12 cellular contexts compared by ENCODE assay signal in genomic region chr15:64224508-64224907, GRCh38.
A peak's percentile ranks its signal among the peaks of the same experiment; 100 is the strongest.
DNase-seq lines count a peak whose midpoint lies in the region; ATAC-seq, FAIRE-seq and TF ChIP-seq lines count a peak whose summit lies in the region.
"Had no signal": no experiment of that assay in that cellular context is flagged by ENCODE, and none has a peak within 500 bp of the region (broad histone marks: within the 10 kb centered on the region; RNA-seq: fewer than 3 reads in every experiment).

No MANE protein-coding gene starts in this region.

- H3K27ac ChIP-seq in endothelial cell of umbilical vein (ENCODE audit: insufficient read depth, low read depth, low read length) = no peak overlapping the region
- no peak overlapping the region for H3K27ac ChIP-seq in prostate gland
- H3K27ac ChIP-seq: right lobe of liver had no signal

- H3K4me1 Mint-ChIP-seq in effector memory CD8-positive, alpha-beta T cell (ENCODE audit: low read depth in 2 of 2) = peaks cover 6 to 20% of the 10 kb centered on the region in 2 donors

- H3K4me3 ChIP-seq in endothelial cell of umbilical vein (replicated peaks in 1 of 3; ENCODE audit: insufficient read depth in 1 of 3, low read depth in 1 of 3, low read length in 3 of 3) (no peak overlapping the region), prostate gland (no peak overlapping the region)
- H3K4me3 ChIP-seq: right lobe of liver had no signal

- peaks cover 2% of the 10 kb centered on the region for H3K79me2 ChIP-seq in endothelial cell of umbilical vein (ENCODE audit: control insufficient read depth, insufficient read depth, low read length)

- POLR2A ChIA-PET in endothelial cell of umbilical vein (lab: Charles Lee) = no interaction called here

- TF ChIP-seq CTCF in endothelial cell of umbilical vein (IDR thresholded peaks at IDR 0.05; ENCODE audit: extremely low read depth in 1 of 2, insufficient read depth in 1 of 2, low read depth in 1 of 2, low read length in 2 of 2) (no peak), prostate gland (IDR thresholded peaks at IDR 0.05) (no peak)

- H3K9me3 Mint-ChIP-seq in effector memory CD8-positive, alpha-beta T cell = no peaks in the 10 kb centered on the region

- H3K27me3 Mint-ChIP-seq in effector memory CD8-positive, alpha-beta T cell = no peaks in the 10 kb centered on the region

- H3K36me3 ChIP-seq in endothelial cell of umbilical vein (ENCODE audit: control insufficient read depth in 2 of 2, extremely low read depth in 1 of 2, insufficient read depth in 2 of 2, low read length in 2 of 2) (no peaks in the 10 kb centered on the region), prostate gland (no peaks in the 10 kb centered on the region)
- H3K36me3 ChIP-seq: right lobe of liver had no signal

- no TSS peak for BruUV-seq in endothelial cell of umbilical vein (replicated peaks; lab: Mats Ljungman, UMichigan)

- DNase-seq in GM04503 (ENCODE audit: low read depth) = peak; percentile 32
- DNase-seq in NCI-H2227 (lab: John Stamatoyannopoulos, UW; ENCODE audit: unreplicated experiment) = peak; percentile 28
- DNase-seq in endothelial cell of umbilical vein (ENCODE audit: low read depth, low spot score) = peak; percentile 61
- DNase-seq in prostate gland (ENCODE audit: low spot score) = peak; percentile 46
- no peak for DNase-seq in SK-N-DZ (ENCODE audit: low spot score)
- DNase-seq in effector memory CD8-positive, alpha-beta T cell = no peak
- DNase-seq: activated CD4-positive, alpha-beta T cell treated with anti-CD3 and anti-CD28 coated beads for 4 hours; amniotic stem cell; right lobe of liver; stimulated activated naive CD8-positive, alpha-beta T cell treated with anti-CD3 and anti-CD28 coated beads, Interleukin-15, Interleukin-2, amounts not matched to agents 100 U/mL and 50 U/mL, for 24 hours had no signal

- 28% methylated on average over 2 of the region's 2 CpGs for WGBS in prostate gland

- ATAC-seq in HG03565 (IDR thresholded peaks at IDR 0.05; ENCODE audit: unreplicated experiment) = no peak
- ATAC-seq in effector memory CD8-positive, alpha-beta T cell (replicated peaks) = no peak
- ATAC-seq in GM21825 (IDR thresholded peaks at IDR 0.05; ENCODE audit: unreplicated experiment) = no peak
- ATAC-seq: stimulated activated naive CD8-positive, alpha-beta T cell treated with anti-CD3 and anti-CD28 coated beads, Interleukin-15, Interleukin-2, amounts not matched to agents 100 U/mL and 50 U/mL, for 24 hours had no signal

- peaks cover 3% of the 10 kb centered on the region for H3K36me3 Mint-ChIP-seq in effector memory CD8-positive, alpha-beta T cell (ENCODE audit: insufficient read depth)

- intact Hi-C loops in endothelial cell of umbilical vein (cut with micrococcal nuclease) = no loop called here
- intact Hi-C loops in prostate gland (cut with DNase I) = no loop called here

- H3K9me1 ChIP-seq in endothelial cell of umbilical vein (replicated peaks; ENCODE audit: control insufficient read depth, extremely low read depth, insufficient read depth, low read length) = no peaks in the 10 kb centered on the region

- no peaks in the 10 kb centered on the region for H3K27me3 ChIP-seq in endothelial cell of umbilical vein (ENCODE audit: control insufficient read depth in 2 of 2, insufficient read depth in 2 of 2, low read length in 2 of 2)
- H3K27me3 ChIP-seq in prostate gland (replicated peaks; ENCODE audit: insufficient read depth) = no peaks in the 10 kb centered on the region
- H3K27me3 ChIP-seq: right lobe of liver had no signal

- FAIRE-seq in endothelial cell of umbilical vein (lab: Jason Lieb, UNC) = no peak

- peak overlapping the region in 1 of 2 donors; percentile 77 for H3K27ac Mint-ChIP-seq in effector memory CD8-positive, alpha-beta T cell

- H3K4me1 ChIP-seq in endothelial cell of umbilical vein (ENCODE audit: control insufficient read depth, extremely low read depth, insufficient read depth, low read length) = no peaks in the 10 kb centered on the region
- H3K4me1 ChIP-seq in prostate gland (replicated peaks) = no peaks in the 10 kb centered on the region

- dilution Hi-C loops in endothelial cell of umbilical vein (cut with MboI; ENCODE audit: extremely low pct_ligation_motif_present, low sequenced_read_pairs) = no loop called here

- H3K4me2 ChIP-seq in endothelial cell of umbilical vein (ENCODE audit: insufficient read depth, low read length) = no peak overlapping the region

- H3K9me3 ChIP-seq in endothelial cell of umbilical vein (replicated peaks; ENCODE audit: control insufficient read depth, insufficient read depth, low read length) (no peaks in the 10 kb centered on the region), prostate gland (no peaks in the 10 kb centered on the region)
- H3K9me3 ChIP-seq: right lobe of liver had no signal

- H3K4me3 Mint-ChIP-seq in effector memory CD8-positive, alpha-beta T cell = no peak overlapping the region

- CTCF ChIA-PET in endothelial cell of umbilical vein (lab: Charles Lee) = interaction anchor here (1.4 kb wide), 1 partner anchor 132 kb away, joined by 4 read pairs; the partner anchor contains the start of gene CSNK1G1

- no peak overlapping the region for H3K9ac ChIP-seq in endothelial cell of umbilical vein (replicated peaks; ENCODE audit: extremely low read depth, insufficient read depth, low read length)

- TF ChIP-seq POLR2A in endothelial cell of umbilical vein (IDR thresholded peaks at IDR 0.05; ENCODE audit: low read depth, low read length) (no peak), prostate gland (IDR thresholded peaks at IDR 0.05) (no peak)

- no peak overlapping the region for H2AFZ ChIP-seq in endothelial cell of umbilical vein (ENCODE audit: low read depth, low read length)

- no peaks in the 10 kb centered on the region for H4K20me1 ChIP-seq in endothelial cell of umbilical vein (replicated peaks; ENCODE audit: control insufficient read depth, extremely low read depth, insufficient read depth, low read length)

TF ChIP-seq in endothelial cell of umbilical vein, 7 proteins besides CTCF, POLR2A, EP300 and RAD21:
- no peak for TF ChIP-seq GATA2 (IDR thresholded peaks at IDR 0.05; ENCODE audit: insufficient read depth, insufficient read length, low read depth, low read length)
- TF ChIP-seq POLR2AphosphoS5 (IDR thresholded peaks at IDR 0.05; ENCODE audit: insufficient read depth, low read depth, low read length) = no peak
- TF ChIP-seq EZH2 (IDR thresholded peaks at IDR 0.05; ENCODE audit: borderline replicate concordance, low read depth, low read length, severe bottlenecking) = no peak
- TF ChIP-seq JUN (IDR thresholded peaks at IDR 0.05; ENCODE audit: borderline replicate concordance, insufficient read depth, insufficient read length, low read depth) = no peak
- no peak for TF ChIP-seq FOS (IDR thresholded peaks at IDR 0.05; ENCODE audit: borderline replicate concordance, insufficient read depth, low read length)
- TF ChIP-seq MYC (IDR thresholded peaks at IDR 0.05; ENCODE audit: low read depth, low read length) = no peak
- no peak for TF ChIP-seq MAX (IDR thresholded peaks at IDR 0.05; ENCODE audit: insufficient read depth, insufficient read length)

Comparison
In these comparisons a context has a peak if more than half of its experiments do, and no peak if none do; other contexts are left out.
1. DNase-seq: peak in GM04503 (single experiment), NCI-H2227 (single experiment), endothelial cell of umbilical vein (single experiment) and prostate gland (single experiment); none in SK-N-DZ (single experiment) and effector memory CD8-positive, alpha-beta T cell (0 of 3).